8 cellular contexts compared by ENCODE assay signal in the genomic region with DNA sequence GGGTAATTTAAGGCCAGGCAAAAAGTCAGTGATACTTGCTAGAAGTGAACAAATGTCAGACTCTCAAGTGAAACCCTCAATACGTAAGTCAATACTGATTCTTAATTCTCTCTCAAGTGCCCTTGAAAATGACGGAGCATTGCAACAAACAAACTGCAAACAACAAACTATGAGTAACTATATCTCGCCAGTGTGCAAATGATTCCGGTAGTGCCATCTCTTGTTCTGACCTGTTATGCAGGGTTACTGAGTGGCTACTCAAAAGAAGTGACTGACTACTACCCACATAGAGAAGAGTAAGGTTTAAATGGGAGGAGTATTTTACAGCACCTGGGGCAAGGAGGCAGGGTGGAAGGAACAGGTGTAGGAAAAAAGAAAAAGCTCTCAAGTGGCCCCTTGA. TPM values are rescaled to one million over a fixed set of nuclear protein-coding genes. Genes with fewer than 3 reads are reported as not detected.
DNase-seq lines count a peak whose midpoint lies in the region; ATAC-seq and TF ChIP-seq lines count a peak whose summit lies in the region.

No MANE protein-coding gene starts in this region.

- no peak overlapping the region for H2AK5ac ChIP-seq in mesenchymal stem cell (ENCODE audit: low read length, severe bottlenecking)

- H3K4me3 ChIP-seq in ACC112 (ENCODE audit: low read depth, low read length) (peak overlapping the region; percentile 84), astrocyte of the cerebellum (ENCODE audit: low read depth, low read length) (peak overlapping the region; percentile 61), mesenchymal stem cell (ENCODE audit: insufficient read depth in 1 of 2, low read depth in 1 of 2, low read length in 2 of 2) (peak overlapping the region in 1 of 2 experiments; percentile 84), spleen (peak overlapping the region in 1 of 8 donors; percentile 84)

- H4K8ac ChIP-seq in mesenchymal stem cell (ENCODE audit: low read length) = no peak overlapping the region

- TF ChIP-seq POLR2A in spleen (IDR thresholded peaks at IDR 0.05) = no peak

- H3K36me3 ChIP-seq in ACC112 (ENCODE audit: insufficient read depth, low read length) (no peaks in the 10 kb centered on the region), mesenchymal stem cell (ENCODE audit: control insufficient read depth in 1 of 2, insufficient read depth in 2 of 2, low read depth in 1 of 2, low read length in 2 of 2) (no peaks in the 10 kb centered on the region), spleen (no peaks in the 10 kb centered on the region)

- in situ Hi-C loops in astrocyte of the cerebellum (cut with HindIII; ENCODE audit: low sequenced_read_pairs) = no loop called here

- peaks cover 10 to 33% (median 13%) of the 10 kb centered on the region in 3 donors for H3K4me1 Mint-ChIP-seq in IgD-negative memory B cell

- H3K27me3 Mint-ChIP-seq in IgD-negative memory B cell = no peaks in the 10 kb centered on the region

- H3K27ac ChIP-seq in ACC112 (ENCODE audit: low read depth, low read length) = peak overlapping the region; percentile 99
- no peak overlapping the region for H3K27ac ChIP-seq in mesenchymal stem cell (ENCODE audit: low read length, poor library complexity, severe bottlenecking)
- no peak overlapping the region for H3K27ac ChIP-seq in spleen

- no peak overlapping the region for H3K23ac ChIP-seq in mesenchymal stem cell (ENCODE audit: low read length in 2 of 2)

- peaks cover 14% of the 10 kb centered on the region for H3K79me1 ChIP-seq in mesenchymal stem cell (replicated peaks; ENCODE audit: low read length, poor library complexity, severe bottlenecking)

- no peaks in the 10 kb centered on the region for H3K9me3 Mint-ChIP-seq in IgD-negative memory B cell

- H3K27ac Mint-ChIP-seq in IgD-negative memory B cell = peak overlapping the region in 1 of 3 donors; percentile 5

- H3K18ac ChIP-seq in mesenchymal stem cell (ENCODE audit: low read depth in 1 of 2, low read length in 2 of 2) = no peak overlapping the region

- no peak for DNase-seq in astrocyte of the cerebellum (ENCODE audit: low read depth)
- peak; percentile 41 for DNase-seq in mesenchymal stem cell
- DNase-seq in dedifferentiated amniotic fluid mesenchymal stem cell (ENCODE audit: extremely low spot score) = no peak
- DNase-seq in spleen = no peak
- DNase-seq in dermis blood vessel endothelial cell = no peak

- H3K4me2 ChIP-seq in mesenchymal stem cell (ENCODE audit: low read length, poor library complexity, severe bottlenecking) = no peak overlapping the region

- peak overlapping the region; percentile 91 for H3K9ac ChIP-seq in mesenchymal stem cell (ENCODE audit: low read length)

- no peak overlapping the region for H2BK12ac ChIP-seq in mesenchymal stem cell (ENCODE audit: low read length in 2 of 2)

- no peak overlapping the region for H2BK120ac ChIP-seq in mesenchymal stem cell (ENCODE audit: low read depth, low read length)

- H3K9me3 ChIP-seq in mesenchymal stem cell (ENCODE audit: control insufficient read depth, low read length) = no peaks in the 10 kb centered on the region
- no peaks in the 10 kb centered on the region for H3K9me3 ChIP-seq in spleen

- H2BK15ac ChIP-seq in mesenchymal stem cell (ENCODE audit: low read depth, poor library complexity, severe bottlenecking) = no peak overlapping the region

- no peak overlapping the region for H4K91ac ChIP-seq in mesenchymal stem cell (ENCODE audit: low read length)

- TF ChIP-seq CTCF in astrocyte of the cerebellum (IDR thresholded peaks at IDR 0.05; ENCODE audit: low read depth, low read length, missing control alignments) (no peak), spleen (IDR thresholded peaks at IDR 0.05 in 8 of 11, conservative IDR thresholded peaks at IDR 0.05 in 3 of 11) (no peak)

- peak overlapping the region; percentile 14 to 95 (median 93) for H3K4me3 Mint-ChIP-seq in IgD-negative memory B cell

- no peak for ATAC-seq in HG02981 (IDR thresholded peaks at IDR 0.05; ENCODE audit: unreplicated experiment)

- intact Hi-C loops in spleen (cut with DNase I; ENCODE audit: low total_unique reads) = no loop called here

- no peak overlapping the region for H2BK5ac ChIP-seq in mesenchymal stem cell (ENCODE audit: low read depth, low read length, poor library complexity, severe bottlenecking)

- WGBS in mesenchymal stem cell = 75% methylated on average over 4 of the region's 4 CpGs
- 84 to 97% (median 91%) methylated on average over 4 of the region's 4 CpGs for WGBS in spleen, 5 donors

- no peak overlapping the region for H3K14ac ChIP-seq in mesenchymal stem cell (ENCODE audit: low read length in 2 of 2)

- no peaks in the 10 kb centered on the region for H3K27me3 ChIP-seq in ACC112 (ENCODE audit: insufficient read depth, low read length)
- H3K27me3 ChIP-seq in mesenchymal stem cell (ENCODE audit: control insufficient read depth in 1 of 2, insufficient read depth in 1 of 2, low read length in 2 of 2) = no peaks in the 10 kb centered on the region
- H3K27me3 ChIP-seq in spleen (replicated peaks in 1 of 7) = no peaks in the 10 kb centered on the region

- peaks cover 49% of the 10 kb centered on the region for H3K79me2 ChIP-seq in ACC112 (ENCODE audit: control insufficient read depth, insufficient read depth, low read length, unreplicated experiment)

- H2AFZ ChIP-seq in ACC112 (ENCODE audit: low read length, unreplicated experiment) (no peak overlapping the region), mesenchymal stem cell (ENCODE audit: low read depth, low read length) (no peak overlapping the region)

- H3K4ac ChIP-seq in mesenchymal stem cell (ENCODE audit: low read depth in 1 of 2, low read length in 2 of 2) = no peak overlapping the region

- H3K36me3 Mint-ChIP-seq in IgD-negative memory B cell = no peaks in the 10 kb centered on the region

- H3K4me1 ChIP-seq in ACC112 (ENCODE audit: control insufficient read depth, insufficient read depth, low read length, unreplicated experiment) (peaks cover 40% of the 10 kb centered on the region), mesenchymal stem cell (ENCODE audit: control insufficient read depth, insufficient read depth, low read depth, low read length) (peaks cover 2% of the 10 kb centered on the region), spleen (peaks cover 13 to 40% (median 25%) of the 10 kb centered on the region in 6 donors)

RNA-seq across cellular contexts. Expression of gene SLC19A2, which starts 1.6 kb away (rescaled TPM):
- polyA plus RNA-seq in IgD-negative memory B cell (0.16 TPM), spleen (1 to 10 TPM; 2.0 to 4.0 (median 3.4) TPM)
- 6.8 TPM for polyA plus RNA-seq in mesenchymal stem cell (2013, experiment 1 of 2)
- polyA plus RNA-seq in mesenchymal stem cell (2013, experiment 2 of 2) = 7.1 TPM
- total RNA-seq in spleen (1 to 10 TPM; 2.4 to 6.7 (median 3.9) TPM), dermis blood vessel endothelial cell (3.7 and 3.9 TPM in 2 replicates)

RNA-seq across cellular contexts. Expression of gene CCDC181, which starts 56.8 kb away (rescaled TPM):
- not detected for polyA plus RNA-seq in IgD-negative memory B cell
- 0.18 TPM for polyA plus RNA-seq in mesenchymal stem cell (2013, experiment 1 of 2)
- 0.25 TPM for polyA plus RNA-seq in mesenchymal stem cell (2013, experiment 2 of 2)
- not detected for total RNA-seq in spleen
- under 1 TPM in 1 of 3 donors, not detected in 2; 0.03 TPM for polyA plus RNA-seq in spleen
- total RNA-seq in dermis blood vessel endothelial cell = not detected in 2 replicates
